In the genomic region with DNA sequence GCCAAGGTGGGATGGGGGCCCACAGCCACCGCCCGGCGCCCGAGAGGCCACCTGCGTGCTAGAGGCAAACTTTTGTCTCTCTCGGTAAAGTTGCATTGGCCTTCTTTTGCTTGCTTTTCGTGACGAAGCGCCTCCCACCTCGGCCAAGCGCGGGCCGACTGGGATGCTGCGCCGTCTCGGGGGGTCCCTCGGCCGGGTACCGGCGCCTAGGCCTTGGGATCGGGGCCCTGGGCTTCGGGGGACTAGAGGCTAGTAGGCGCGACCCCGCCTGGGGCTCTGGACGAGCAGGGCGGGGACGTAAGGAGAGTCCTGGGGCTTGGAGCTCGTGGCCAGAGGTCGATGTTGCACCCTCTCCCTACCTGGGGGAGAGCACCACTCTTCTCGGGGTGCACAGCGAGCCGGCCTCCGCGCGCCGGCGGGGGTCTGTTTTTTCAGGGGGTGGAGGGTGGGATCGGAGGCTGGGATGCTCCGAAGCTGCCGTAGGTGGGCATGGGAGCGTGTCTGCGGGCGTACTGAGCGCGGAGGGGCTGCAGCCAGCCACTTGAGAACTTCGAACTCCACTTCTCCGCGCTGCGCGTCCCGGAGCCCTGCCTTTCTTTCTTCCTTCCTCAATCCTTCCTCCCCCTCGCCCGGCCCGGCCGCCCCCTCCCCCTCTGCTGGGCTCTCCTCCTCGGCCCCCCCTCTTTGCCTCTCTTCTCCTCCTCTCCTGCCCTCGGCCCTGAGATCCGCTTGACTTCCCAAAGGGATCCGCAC, we compare ENCODE assay signal across 9 cellular contexts. TPM values are rescaled to one million over a fixed set of nuclear protein-coding genes. Genes with fewer than 3 reads are reported as not detected.
DNase-seq lines count a peak whose midpoint lies in the region; ATAC-seq and TF ChIP-seq lines count a peak whose summit lies in the region.
"Had no signal": no experiment of that assay in that cellular context is flagged by ENCODE, and none has a peak within 500 bp of the region (broad histone marks: within the 10 kb centered on the region; RNA-seq: fewer than 3 reads in every experiment).

No MANE protein-coding gene starts in this region.

- TF ChIP-seq CTCF in HFF-Myc (IDR thresholded peaks at IDR 0.05; ENCODE audit: low read depth, low read length, missing control alignments), result no peak
- TF ChIP-seq CTCF in OCI-LY7 (conservative IDR thresholded peaks at IDR 0.05; ENCODE audit: low read length), result no peak

- no peak overlapping the region for H2AFZ ChIP-seq in OCI-LY7 (ENCODE audit: low read length)

- H3K27me3 ChIP-seq in iPS DF 6.9 (ENCODE audit: control insufficient read depth, insufficient read depth, low read length), result no peaks in the 10 kb centered on the region

- H3K4me1 ChIP-seq in iPS DF 6.9 (ENCODE audit: control insufficient read depth, insufficient read depth, low read length), result peaks cover 3% of the 10 kb centered on the region; the same call in 1 of the 2 replicates
- H3K4me1 ChIP-seq in OCI-LY7 (ENCODE audit: insufficient read depth, low read length, poor library complexity, severe bottlenecking), result no peaks in the 10 kb centered on the region

- H3K4me1 Mint-ChIP-seq in stimulated activated memory B cell treated with anti-CD40 and anti-IgM and Interleukin-4, amounts not matched to agents 10 μg/mL and 1 μg/mL and 100 μg/mL, for 72 hours, result peaks cover 14% of the 10 kb centered on the region

- no peak overlapping the region for H3K27ac Mint-ChIP-seq in stimulated activated memory B cell treated with anti-CD40 and anti-IgM and Interleukin-4, amounts not matched to agents 10 μg/mL and 1 μg/mL and 100 μg/mL, for 72 hours

- CTCF ChIA-PET in OCI-LY7 (lab: Charles Lee; ENCODE audit: unreplicated experiment), result no interaction called here

- peak overlapping the region; percentile 83 for H3K4me3 ChIP-seq in HFF-Myc (replicated peaks; ENCODE audit: low read depth, low read length)
- H3K4me3 ChIP-seq in iPS DF 6.9 (ENCODE audit: low read length), result peak overlapping the region; percentile 87
- no peak overlapping the region for H3K4me3 ChIP-seq in OCI-LY7 (ENCODE audit: low read depth, low read length, poor library complexity, severe bottlenecking)

- BruUV-seq in OCI-LY7 (replicated peaks; lab: Mats Ljungman, UMichigan), result no TSS peak

- DNase-seq in HFF-Myc (ENCODE audit: extremely low read depth, low read depth) (no peak), iPS DF 6.9 (ENCODE audit: low read depth, low spot score) (no peak), caudate nucleus (lab: John Stamatoyannopoulos, UW) (no peak), OCI-LY7 (ENCODE audit: low spot score) (no peak), iPS-NIHi7 (ENCODE audit: extremely low spot score) (no peak)
- peak; percentile 40 for DNase-seq in activated T-cell treated with anti-CD3 and anti-CD28 coated beads, Interleukin-2, amount 50 U/mL, for 48 hours

- H3K36me3 Mint-ChIP-seq in stimulated activated memory B cell treated with anti-CD40 and anti-IgM and Interleukin-4, amounts not matched to agents 10 μg/mL and 1 μg/mL and 100 μg/mL, for 72 hours, result no peaks in the 10 kb centered on the region

- no peaks in the 10 kb centered on the region for H4K20me1 ChIP-seq in OCI-LY7 (ENCODE audit: insufficient read depth, low read length)

- H3K4me2 ChIP-seq in OCI-LY7 (ENCODE audit: low read length), result no peak overlapping the region

- no peaks in the 10 kb centered on the region for H3K9me3 Mint-ChIP-seq in stimulated activated memory B cell treated with anti-CD40 and anti-IgM and Interleukin-4, amounts not matched to agents 10 μg/mL and 1 μg/mL and 100 μg/mL, for 72 hours

- H3K27ac ChIP-seq in iPS DF 6.9 (ENCODE audit: low read length) (no peak overlapping the region), caudate nucleus (ENCODE audit: low read depth, low read length) (no peak overlapping the region), OCI-LY7 (ENCODE audit: low read depth, low read length, poor library complexity, severe bottlenecking) (no peak overlapping the region)

- H3K9me3 ChIP-seq in iPS DF 6.9 (ENCODE audit: control insufficient read depth, insufficient read depth, low read length) (no peaks in the 10 kb centered on the region), OCI-LY7 (ENCODE audit: low read length) (no peaks in the 10 kb centered on the region)

- ATAC-seq in stimulated activated memory B cell treated with anti-CD40 and anti-IgM and Interleukin-4, amounts not matched to agents 10 μg/mL and 1 μg/mL and 100 μg/mL, for 72 hours, result no peak
- no peak for ATAC-seq in GM21528 (IDR thresholded peaks at IDR 0.05; ENCODE audit: low FRiP score, unreplicated experiment)

- H3K79me2 ChIP-seq in OCI-LY7 (ENCODE audit: insufficient read depth, low read depth, low read length), result no peaks in the 10 kb centered on the region

- H3K36me3 ChIP-seq in iPS DF 6.9 (ENCODE audit: control insufficient read depth, insufficient read depth, low read length), result no peaks in the 10 kb centered on the region
- H3K36me3 ChIP-seq in OCI-LY7 (ENCODE audit: insufficient read depth, low read length), result no peaks in the 10 kb centered on the region

- no peaks in the 10 kb centered on the region for H3K9me2 ChIP-seq in OCI-LY7 (ENCODE audit: insufficient read depth, low read length)

- POLR2A ChIA-PET in OCI-LY7 (lab: Charles Lee), result no interaction called here

- H3K4me3 Mint-ChIP-seq in stimulated activated memory B cell treated with anti-CD40 and anti-IgM and Interleukin-4, amounts not matched to agents 10 μg/mL and 1 μg/mL and 100 μg/mL, for 72 hours, result peak overlapping the region; percentile 31

- peaks cover 90% of the 10 kb centered on the region for H3K27me3 Mint-ChIP-seq in stimulated activated memory B cell treated with anti-CD40 and anti-IgM and Interleukin-4, amounts not matched to agents 10 μg/mL and 1 μg/mL and 100 μg/mL, for 72 hours

- intact Hi-C loops in OCI-LY7 (cut with micrococcal nuclease; ENCODE audit: unreplicated experiment), result no loop called here

- WGBS in iPS DF 6.9 (ENCODE audit: insufficient coverage, insufficient read length), result no CpG with 5 or more reads among the region's 60 CpGs

RNA-seq across cellular contexts. Expression of a gene that starts 0.7 kb away (rescaled TPM):
- not detected in 2 replicates for total RNA-seq in OCI-LY7 (2014; rRNA removed; shearing (Covaris generic))
- not detected in 2 replicates for total RNA-seq in OCI-LY7 (2022)
- total RNA-seq: lung microvascular endothelial cell had no signal

Comparison
In these comparisons a context has a peak if more than half of its experiments do, and no peak if none do; other contexts are left out.
1. DNase-seq: peak in activated T-cell treated with anti-CD3 and anti-CD28 coated beads, Interleukin-2, amount 50 U/mL, for 48 hours (2 of 2); none in HFF-Myc (single experiment), iPS DF 6.9 (single experiment), caudate nucleus (0 of 61), OCI-LY7 (single experiment) and iPS-NIHi7 (single experiment).